Comparison of ENCODE assay signal across 6 cellular contexts in the genomic region with DNA sequence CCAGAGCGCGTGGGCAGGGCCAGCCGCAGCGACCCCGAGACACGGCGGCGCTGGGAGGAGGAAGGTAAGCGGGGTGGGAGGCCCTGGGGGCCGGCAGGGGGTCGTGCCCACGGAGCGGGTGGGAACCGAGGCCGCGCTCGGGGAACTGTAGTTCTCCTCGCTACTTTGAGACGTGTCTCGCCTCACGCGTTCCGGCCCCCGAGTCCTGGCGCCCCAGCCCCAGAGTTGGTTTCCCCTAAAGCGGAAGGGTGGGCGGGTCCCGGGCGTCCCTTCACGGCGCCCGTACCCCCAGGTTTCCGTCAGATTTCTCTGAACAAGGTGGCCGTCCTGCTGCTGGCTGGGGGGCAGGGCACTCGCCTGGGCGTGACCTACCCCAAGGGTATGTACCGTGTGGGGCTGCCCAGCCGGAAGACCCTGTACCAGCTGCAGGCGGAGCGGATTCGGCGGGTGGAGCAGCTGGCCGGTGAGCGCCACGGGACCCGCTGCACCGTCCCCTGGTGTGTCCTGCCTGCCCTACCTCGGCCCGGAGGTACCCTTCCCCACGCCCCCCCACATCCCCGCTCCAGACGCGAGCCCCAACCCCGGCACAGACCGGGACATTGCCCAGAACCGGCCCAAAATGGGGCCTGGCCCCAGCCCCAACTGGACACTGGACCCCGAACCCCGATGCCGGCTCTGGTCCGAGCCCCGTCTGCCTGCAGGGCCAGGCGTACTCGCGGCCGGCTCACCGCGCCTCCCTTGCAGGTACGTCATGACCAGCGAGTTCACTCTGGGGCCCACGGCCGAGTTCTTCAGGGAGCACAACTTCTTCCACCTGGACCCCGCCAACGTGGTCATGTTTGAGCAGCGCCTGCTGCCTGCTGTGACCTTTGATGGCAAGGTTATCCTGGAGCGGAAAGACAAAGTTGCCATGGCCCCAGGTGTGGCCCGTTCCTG. TPM values are rescaled to one million over a fixed set of nuclear protein-coding genes. Genes with fewer than 3 reads are reported as not detected.
A peak's percentile ranks its signal among the peaks of the same experiment; 100 is the strongest.
DNase-seq lines count a peak whose midpoint lies in the region; ATAC-seq and TF ChIP-seq lines count a peak whose summit lies in the region.

No MANE protein-coding gene starts in this region.

- intact Hi-C loops in dorsolateral prefrontal cortex (cut with DNase I), result no loop called here

- H3K9ac ChIP-seq in rectal smooth muscle tissue (ENCODE audit: low read length), result no peak overlapping the region

- DNase-seq in NAMALWA (ENCODE audit: low spot score) (peak; percentile 47), dorsolateral prefrontal cortex (peak in 1 of 10 donors; percentile 49), cortex of kidney (lab: John Stamatoyannopoulos, UW) (no peak)

- no peaks in the 10 kb centered on the region for H3K27me3 ChIP-seq in dorsolateral prefrontal cortex
- no peaks in the 10 kb centered on the region for H3K27me3 ChIP-seq in rectal smooth muscle tissue (ENCODE audit: control insufficient read depth, insufficient read depth, low read length)

- TF ChIP-seq CTCF in dorsolateral prefrontal cortex (IDR thresholded peaks at IDR 0.05 in 54 of 56, conservative IDR thresholded peaks at IDR 0.05 in 2 of 56; ENCODE audit: low read depth in 1 of 56, partially characterized antibody in 56 of 56), result no peak

- ATAC-seq in GM18517 (IDR thresholded peaks at IDR 0.05; ENCODE audit: unreplicated experiment) (peak; percentile 15), GM19395 (IDR thresholded peaks at IDR 0.05; ENCODE audit: unreplicated experiment) (no peak)

- no peaks in the 10 kb centered on the region for H3K4me1 ChIP-seq in rectal smooth muscle tissue (ENCODE audit: control insufficient read depth, insufficient read depth, low read length)

- H3K4me3 ChIP-seq in dorsolateral prefrontal cortex (peak overlapping the region; percentile 54 to 85 (median 72)), rectal smooth muscle tissue (ENCODE audit: low read length) (peak overlapping the region; percentile 61)

- H3K27ac ChIP-seq in dorsolateral prefrontal cortex (peak overlapping the region in 51 of 59 donors; percentile 18 to 95 (median 83)), rectal smooth muscle tissue (ENCODE audit: low read depth, low read length) (no peak overlapping the region)

- no peaks in the 10 kb centered on the region for H3K36me3 ChIP-seq in rectal smooth muscle tissue (ENCODE audit: control insufficient read depth, insufficient read depth, low read length)

RNA-seq across cellular contexts. Expression of a gene that starts 0.7 kb away (rescaled TPM):
- 10 to 100 TPM in 118 of 120 experiments, 1 to 10 TPM in 2; 8.3 to 48.0 (median 20.2) TPM for total RNA-seq in dorsolateral prefrontal cortex

RNA-seq across cellular contexts. Expression of a gene that starts 7.7 kb away (rescaled TPM):
- 10 to 100 TPM in 1 of 120 experiments, 1 to 10 TPM in 119; 1.7 to 11.5 (median 5.4) TPM for total RNA-seq in dorsolateral prefrontal cortex

RNA-seq across cellular contexts. Expression of a gene that starts 8.8 kb away (rescaled TPM):
- 10 to 100 TPM; 37.7 to 75.2 (median 55.6) TPM for total RNA-seq in dorsolateral prefrontal cortex

RNA-seq across cellular contexts. Expression of a gene that starts 24.2 kb away (rescaled TPM):
- 10 to 100 TPM in 105 of 120 experiments, 1 to 10 TPM in 15; 4.7 to 47.5 (median 15.7) TPM for total RNA-seq in dorsolateral prefrontal cortex

RNA-seq across cellular contexts. Expression of a gene that starts 32.0 kb away (rescaled TPM):
- total RNA-seq in dorsolateral prefrontal cortex, result 100 to 1,000 TPM; 142 to 297 (median 214) TPM
